ENCODE assay signal across 27 cellular contexts in genomic region chr9:12155731-12156130, GRCh38.
"Had no signal": no experiment of that assay in that cellular context is flagged by ENCODE, and none has a peak within 500 bp of the region (broad histone marks: within the 10 kb centered on the region; RNA-seq: fewer than 3 reads in every experiment).

No MANE protein-coding gene starts in this region.

- H3K27me3 ChIP-seq: stomach, suprapubic skin, testis, thyroid gland, tibial artery, tibial nerve, transverse colon, upper lobe of left lung, upper lobe of right lung, uterus, vagina had no signal

- H3K4me3 ChIP-seq: stomach, suprapubic skin, testis, thoracic aorta, thyroid gland, tibial artery, tibial nerve, transverse colon, upper lobe of left lung, upper lobe of right lung, uterus, vagina had no signal

- H3K4me3 Mint-ChIP-seq: stimulated activated effector memory CD8-positive, alpha-beta T cell treated with anti-CD3 and anti-CD28 coated beads, Interleukin-12 subunit alpha, Interleukin-12 subunit beta, amount 100 ng/mL, for 72 hours; stimulated activated memory B cell treated with anti-CD40 and anti-IgM and Interleukin-4, amounts not matched to agents 10 μg/mL and 1 μg/mL and 100 μg/mL, for 72 hours; stimulated activated naive B cell treated with anti-CD40 and anti-IgM and Interleukin-4, amounts not matched to agents 10 μg/mL and 1 μg/mL and 100 μg/mL, for 72 hours; stimulated activated naive CD8-positive, alpha-beta T cell treated with anti-CD3 and anti-CD28 coated beads, Interleukin-15, amount 100 ng/mL, for 72 hours; stimulated activated naive CD8-positive, alpha-beta T cell treated with anti-CD3 and anti-CD28 coated beads, Interleukin-15, Interleukin-2, amounts not matched to agents 100 ng/mL and 50 ng/mL, for 24 hours; type B pancreatic cell had no signal

- H3K27ac ChIP-seq: stomach, suprapubic skin, testis, thoracic aorta, thyroid gland, tibial artery, tibial nerve, transverse colon, upper lobe of left lung, upper lobe of right lung, uterus, vagina had no signal

- H3K36me3 Mint-ChIP-seq: stimulated activated effector memory CD8-positive, alpha-beta T cell treated with anti-CD3 and anti-CD28 coated beads, Interleukin-12 subunit alpha, Interleukin-12 subunit beta, amount 100 ng/mL, for 72 hours; stimulated activated memory B cell treated with anti-CD40 and anti-IgM and Interleukin-4, amounts not matched to agents 10 μg/mL and 1 μg/mL and 100 μg/mL, for 72 hours; stimulated activated naive B cell treated with anti-CD40 and anti-IgM and Interleukin-4, amounts not matched to agents 10 μg/mL and 1 μg/mL and 100 μg/mL, for 72 hours; type B pancreatic cell had no signal

- H3K36me3 ChIP-seq: stomach, suprapubic skin, thoracic aorta, thyroid gland, tibial artery, tibial nerve, transverse colon, upper lobe of left lung, upper lobe of right lung, uterus, vagina had no signal

- DNase-seq: stimulated activated CD4-positive, alpha-beta T cell treated with anti-CD3 and anti-CD28 coated beads, Interleukin-2, amount 100 ng/mL, for 48 hours; stimulated activated CD4-positive, alpha-beta T cell treated with anti-CD3 and anti-CD28 coated beads, Interleukin-4, amount 100 ng/mL, for 1 hour; stimulated activated CD4-positive, alpha-beta T cell treated with anti-CD3 and anti-CD28 coated beads, Interleukin-4, amount 100 ng/mL, for 24 hours; stimulated activated CD4-positive, alpha-beta T cell treated with anti-CD3 and anti-CD28 coated beads, Interleukin-4, amount 100 ng/mL, for 4 hours; stimulated activated CD8-positive, alpha-beta memory T cell treated with anti-CD3 and anti-CD28 coated beads, Interleukin-4, amount 100 ng/mL, for 48 hours; stimulated activated naive B cell treated with anti-CD40 and anti-IgM and Interleukin-4, amounts not matched to agents 10 μg/mL and 1 μg/mL and 100 μg/mL, for 72 hours; stimulated activated naive CD4-positive, alpha-beta T cell; stimulated activated naive CD4-positive, alpha-beta T cell treated with Interleukin-2 at 50 U/mL for 16 hours; stimulated activated naive CD8-positive, alpha-beta T cell treated with anti-CD3 and anti-CD28 coated beads, Interleukin-15, amount 100 ng/mL, for 72 hours; stimulated activated naive CD8-positive, alpha-beta T cell treated with anti-CD3 and anti-CD28 coated beads, Interleukin-15, Interleukin-2, amounts not matched to agents 100 U/mL and 50 U/mL, for 24 hours; stomach; substantia nigra; testis; thyroid gland; tibial artery; transverse colon; upper lobe of left lung; upper lobe of right lung; uterus had no signal

- H3K9me3 ChIP-seq: stomach, suprapubic skin, testis, thoracic aorta, thyroid gland, tibial artery, tibial nerve, upper lobe of left lung, upper lobe of right lung, uterus, vagina had no signal

- H3K9me3 Mint-ChIP-seq: type B pancreatic cell had no signal

- H3K27ac Mint-ChIP-seq: stimulated activated effector memory CD8-positive, alpha-beta T cell treated with anti-CD3 and anti-CD28 coated beads, Interleukin-12 subunit alpha, Interleukin-12 subunit beta, amount 100 ng/mL, for 72 hours; stimulated activated memory B cell treated with anti-CD40 and anti-IgM and Interleukin-4, amounts not matched to agents 10 μg/mL and 1 μg/mL and 100 μg/mL, for 72 hours; stimulated activated naive B cell treated with anti-CD40 and anti-IgM and Interleukin-4, amounts not matched to agents 10 μg/mL and 1 μg/mL and 100 μg/mL, for 72 hours; stimulated activated naive CD8-positive, alpha-beta T cell treated with anti-CD3 and anti-CD28 coated beads, Interleukin-15, amount 100 ng/mL, for 72 hours; stimulated activated naive CD8-positive, alpha-beta T cell treated with anti-CD3 and anti-CD28 coated beads, Interleukin-15, Interleukin-2, amounts not matched to agents 100 ng/mL and 50 ng/mL, for 24 hours; type B pancreatic cell had no signal

- ATAC-seq: stimulated activated effector memory CD8-positive, alpha-beta T cell treated with anti-CD3 and anti-CD28 coated beads, Interleukin-12 subunit alpha, Interleukin-12 subunit beta, amount 100 ng/mL, for 72 hours; stimulated activated memory B cell treated with anti-CD40 and anti-IgM and Interleukin-4, amounts not matched to agents 10 μg/mL and 1 μg/mL and 100 μg/mL, for 72 hours; stimulated activated naive B cell treated with anti-CD40 and anti-IgM and Interleukin-4, amounts not matched to agents 10 μg/mL and 1 μg/mL and 100 μg/mL, for 72 hours; stimulated activated naive CD8-positive, alpha-beta T cell treated with anti-CD3 and anti-CD28 coated beads, Interleukin-15, amount 100 ng/mL, for 72 hours; stimulated activated naive CD8-positive, alpha-beta T cell treated with anti-CD3 and anti-CD28 coated beads, Interleukin-15, Interleukin-2, amounts not matched to agents 100 U/mL and 50 U/mL, for 24 hours; upper lobe of right lung had no signal

- H3K27me3 Mint-ChIP-seq: stimulated activated memory B cell treated with anti-CD40 and anti-IgM and Interleukin-4, amounts not matched to agents 10 μg/mL and 1 μg/mL and 100 μg/mL, for 72 hours; stimulated activated naive B cell treated with anti-CD40 and anti-IgM and Interleukin-4, amounts not matched to agents 10 μg/mL and 1 μg/mL and 100 μg/mL, for 72 hours; stimulated activated naive CD8-positive, alpha-beta T cell treated with anti-CD3 and anti-CD28 coated beads, Interleukin-15, amount 100 ng/mL, for 72 hours; stimulated activated naive CD8-positive, alpha-beta T cell treated with anti-CD3 and anti-CD28 coated beads, Interleukin-15, Interleukin-2, amounts not matched to agents 100 ng/mL and 50 ng/mL, for 24 hours; type B pancreatic cell had no signal

- H3K4me1 Mint-ChIP-seq: stimulated activated effector memory CD8-positive, alpha-beta T cell treated with anti-CD3 and anti-CD28 coated beads, Interleukin-12 subunit alpha, Interleukin-12 subunit beta, amount 100 ng/mL, for 72 hours; stimulated activated memory B cell treated with anti-CD40 and anti-IgM and Interleukin-4, amounts not matched to agents 10 μg/mL and 1 μg/mL and 100 μg/mL, for 72 hours; stimulated activated naive B cell treated with anti-CD40 and anti-IgM and Interleukin-4, amounts not matched to agents 10 μg/mL and 1 μg/mL and 100 μg/mL, for 72 hours; stimulated activated naive CD8-positive, alpha-beta T cell treated with anti-CD3 and anti-CD28 coated beads, Interleukin-15, amount 100 ng/mL, for 72 hours had no signal
